Comparison of ENCODE assay signal across 14 cellular contexts in the genomic region with DNA sequence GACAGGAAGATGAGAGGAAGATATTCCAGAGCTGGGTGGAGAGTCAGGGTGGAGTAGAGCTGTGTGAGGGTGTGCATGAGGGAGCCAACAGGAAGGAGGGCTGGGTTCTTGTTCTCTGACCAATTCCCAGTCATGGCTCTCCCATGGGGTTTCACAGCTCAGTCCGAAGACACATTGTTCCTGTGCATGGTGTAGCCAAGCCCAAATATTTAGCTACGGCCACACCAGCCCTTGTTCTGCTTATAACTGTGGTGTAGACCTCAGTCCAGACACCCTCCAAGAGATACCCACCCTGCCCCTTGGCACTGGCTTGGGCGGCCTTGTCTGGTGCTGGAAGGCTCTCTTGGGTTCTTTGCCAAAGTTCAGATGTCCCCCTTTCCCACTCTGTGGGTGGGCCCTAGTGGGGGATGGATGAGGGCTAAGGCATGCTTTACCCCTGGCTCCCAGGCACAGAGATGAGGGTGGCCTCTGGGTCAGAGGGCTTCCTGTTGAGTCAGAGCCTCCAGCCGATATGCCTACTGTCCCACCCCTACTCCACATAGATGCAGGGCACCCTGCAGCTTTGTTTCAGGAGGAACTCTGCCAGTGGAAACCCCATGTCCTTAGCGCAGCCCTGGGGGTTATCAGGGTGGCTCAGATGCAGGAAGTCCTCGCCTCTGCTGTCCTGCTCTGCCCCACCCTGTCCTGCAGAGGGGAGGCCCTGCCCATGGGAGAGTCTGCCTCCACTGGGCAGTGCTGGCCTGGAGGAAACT.
DNase-seq lines count a peak whose midpoint lies in the region; ATAC-seq, FAIRE-seq and TF ChIP-seq lines count a peak whose summit lies in the region.
"Had no signal": no experiment of that assay in that cellular context is flagged by ENCODE, and none has a peak within 500 bp of the region (broad histone marks: within the 10 kb centered on the region; RNA-seq: fewer than 3 reads in every experiment).

No MANE protein-coding gene starts in this region.

- H3K14ac ChIP-seq in H9 (ENCODE audit: insufficient read depth, low read length), result peak overlapping the region; percentile 6; the same call in 1 of the 2 replicates

- no peak for FAIRE-seq in kidney (lab: Jason Lieb, UNC)

- POLR2A ChIA-PET in activated CD4-positive, alpha-beta T cell treated with anti-CD3 and anti-CD28 coated beads for 36 hours (lab: Charles Lee), result no interaction called here

- TF ChIP-seq CTCF in H9 (conservative IDR thresholded peaks at IDR 0.05) (no peak), ascending aorta (IDR thresholded peaks at IDR 0.05) (no peak), kidney (IDR thresholded peaks at IDR 0.05; ENCODE audit: borderline replicate concordance, extremely low read depth, insufficient read depth) (no peak), spleen (IDR thresholded peaks at IDR 0.05 in 8 of 11, conservative IDR thresholded peaks at IDR 0.05 in 3 of 11) (peak in 4 of 11 experiments; percentile 11 to 26 (median 16)), HFFc6 (IDR thresholded peaks at IDR 0.05) (no peak)

- H3K4ac ChIP-seq in H9 (ENCODE audit: low read depth, low read length), result no peak overlapping the region

- H2AFZ ChIP-seq in H9 (ENCODE audit: low read length), result no peak overlapping the region

- DNase-seq in H9, result no peak
- peak; percentile 63 to 92 for DNase-seq in ascending aorta (ENCODE audit: low spot score in 2 of 2)
- DNase-seq in kidney, result peak; percentile 82
- peak; percentile 81 for DNase-seq in spleen
- DNase-seq in activated CD4-positive, alpha-beta T cell treated with anti-CD3 and anti-CD28 coated beads for 36 hours, result no peak
- DNase-seq in HFFc6, result no peak
- DNase-seq in occipital lobe (lab: John Stamatoyannopoulos, UW), result no peak
- DNase-seq: activated CD8-positive, alpha-beta T cell treated with anti-CD3 and anti-CD28 coated beads, Interleukin-2, amount 10 ng/mL, durations not matched to agents 7 days and 5 days; activated naive CD4-positive, alpha-beta T cell treated with anti-CD3 and anti-CD28 coated beads, Interleukin-2, amount 50 U/mL, for 16 hours; naive B cell; NCI-H748 treated with DMSO at 0.1 percent for 48 hours had no signal

- no peaks in the 10 kb centered on the region for H3K79me1 ChIP-seq in H9 (ENCODE audit: insufficient read depth, low read depth, low read length, poor library complexity, severe bottlenecking)

- H3K27me3 Mint-ChIP-seq in H9 (ENCODE audit: low read depth) (no peaks in the 10 kb centered on the region; the same call in none of the 2 replicates), HFFc6 (ENCODE audit: insufficient read depth) (peaks cover 7% of the 10 kb centered on the region)
- no peaks in the 10 kb centered on the region for H3K27me3 Mint-ChIP-seq in activated CD4-positive, alpha-beta T cell treated with anti-CD3 and anti-CD28 coated beads for 36 hours
- H3K27me3 Mint-ChIP-seq: dendritic cell treated with granulocyte-macrophage colony-stimulating factor and Interleukin-4, amounts not matched to agents 40 ng/mL and 50 ng/mL, for 4 days; naive B cell had no signal

- no peak overlapping the region for H3K27ac ChIP-seq in H9 (ENCODE audit: insufficient read length, low read depth, low read length)
- H3K27ac ChIP-seq in ascending aorta, result peak overlapping the region; percentile 95 to 96
- H3K27ac ChIP-seq in kidney (ENCODE audit: low read depth in 2 of 2, low read length in 2 of 2), result peak overlapping the region; percentile 25 to 34
- H3K27ac ChIP-seq in spleen, result peak overlapping the region; percentile 3 to 77 (median 68)
- H3K27ac ChIP-seq: BLaER1 had no signal

- H3K4me3 ChIP-seq in ascending aorta (no peak overlapping the region), kidney (ENCODE audit: low read length in 2 of 2) (no peak overlapping the region), spleen (no peak overlapping the region)
- H3K4me3 ChIP-seq: BLaER1 had no signal

- H3K27me3 ChIP-seq in H9 (ENCODE audit: insufficient read depth, low read length) (no peaks in the 10 kb centered on the region), ascending aorta (no peaks in the 10 kb centered on the region), spleen (replicated peaks in 1 of 7) (no peaks in the 10 kb centered on the region)
- H3K27me3 ChIP-seq: BLaER1 had no signal

- no peak overlapping the region for H2BK5ac ChIP-seq in H9 (ENCODE audit: insufficient read length, low read length)

- no peak overlapping the region for H3K4me2 ChIP-seq in H9 (ENCODE audit: insufficient read depth, insufficient read length, low read length)
- H3K4me2 ChIP-seq: BLaER1 had no signal

- H3K36me3 ChIP-seq in ascending aorta (no peaks in the 10 kb centered on the region), kidney (ENCODE audit: control insufficient read depth in 1 of 2, insufficient read depth in 2 of 2, low read length in 2 of 2) (no peaks in the 10 kb centered on the region), spleen (peaks cover 0 to 11% (median 0%) of the 10 kb centered on the region in 6 donors)
- H3K36me3 ChIP-seq: BLaER1 had no signal

- intact Hi-C loops in ascending aorta (cut with DNase I), result loop anchor here (2.0 kb wide), 1 partner anchor 14 kb away; no protein-coding TSS in a partner anchor
- intact Hi-C loops in kidney (cut with DNase I), result no loop called here
- intact Hi-C loops in spleen (cut with DNase I; ENCODE audit: low total_unique reads), result no loop called here
- intact Hi-C loops in activated CD4-positive, alpha-beta T cell treated with anti-CD3 and anti-CD28 coated beads for 36 hours (cut with DNase I, micrococcal nuclease), result no loop called here

- H4K91ac ChIP-seq in H9 (ENCODE audit: insufficient read length, low read depth, low read length), result no peak overlapping the region

- no peaks in the 10 kb centered on the region for H4K20me1 ChIP-seq in H9 (ENCODE audit: control insufficient read depth, insufficient read depth, insufficient read length)
- H4K20me1 ChIP-seq: BLaER1 had no signal

- no peak overlapping the region for H3K18ac ChIP-seq in H9 (ENCODE audit: insufficient read length, low read depth, low read length)

- no peak overlapping the region for H2BK15ac ChIP-seq in H9 (ENCODE audit: low read depth, low read length)

- H3K4me3 Mint-ChIP-seq in H9, result no peak overlapping the region
- no peak overlapping the region for H3K4me3 Mint-ChIP-seq in activated CD4-positive, alpha-beta T cell treated with anti-CD3 and anti-CD28 coated beads for 36 hours
- H3K4me3 Mint-ChIP-seq in HFFc6, result no peak overlapping the region
- H3K4me3 Mint-ChIP-seq: activated CD8-positive, alpha-beta T cell treated with anti-CD3 and anti-CD28 coated beads, Interleukin-2, amount 10 ng/mL, durations not matched to agents 7 days and 5 days; dendritic cell treated with granulocyte-macrophage colony-stimulating factor and Interleukin-4, amounts not matched to agents 40 ng/mL and 50 ng/mL, for 4 days; naive B cell had no signal

- no peak overlapping the region for H2BK12ac ChIP-seq in H9 (ENCODE audit: insufficient read length, low read depth, low read length)

- CTCF ChIA-PET in activated CD4-positive, alpha-beta T cell treated with anti-CD3 and anti-CD28 coated beads for 36 hours (lab: Charles Lee), result interaction anchor here (0.6 to 0.7 kb wide), 2 partner anchors 13 to 15 kb away, joined by 3 read pairs; no protein-coding TSS in a partner anchor

- no peaks in the 10 kb centered on the region for H3K79me2 ChIP-seq in H9 (ENCODE audit: insufficient read depth, low read length)

- no peaks in the 10 kb centered on the region for H3K4me1 ChIP-seq in H9 (ENCODE audit: insufficient read depth, low read length)
- H3K4me1 ChIP-seq in ascending aorta, result peaks cover 43 to 83% of the 10 kb centered on the region in 2 donors
- peaks cover 0 to 5% of the 10 kb centered on the region in 2 donors for H3K4me1 ChIP-seq in kidney (ENCODE audit: control insufficient read depth in 1 of 2, insufficient read depth in 1 of 2, low read depth in 1 of 2, low read length in 2 of 2)
- H3K4me1 ChIP-seq in spleen, result peaks cover 8 to 56% (median 26%) of the 10 kb centered on the region in 6 donors

- WGBS in H9 (ENCODE audit: extremely low coverage, insufficient read length, low lambda C conversion rate), result no CpG with 5 or more reads among the region's 6 CpGs
- WGBS in spleen, 5 donors, result 53 to 72% (median 61%) methylated on average over 4 to 6 of the region's 6 CpGs

- no peaks in the 10 kb centered on the region for H3K23me2 ChIP-seq in H9 (ENCODE audit: insufficient read length, low read depth, low read length, poor library complexity, severe bottlenecking)

- TF ChIP-seq POLR2A in spleen (IDR thresholded peaks at IDR 0.05), result no peak

- H3K9me3 Mint-ChIP-seq in H9 (no peaks in the 10 kb centered on the region), HFFc6 (no peaks in the 10 kb centered on the region)
- H3K9me3 Mint-ChIP-seq in activated CD4-positive, alpha-beta T cell treated with anti-CD3 and anti-CD28 coated beads for 36 hours (ENCODE audit: low read depth), result no peaks in the 10 kb centered on the region
- H3K9me3 Mint-ChIP-seq: dendritic cell treated with granulocyte-macrophage colony-stimulating factor and Interleukin-4, amounts not matched to agents 40 ng/mL and 50 ng/mL, for 4 days; naive B cell had no signal

- no peak overlapping the region for H3K27ac Mint-ChIP-seq in H9
- no peak overlapping the region for H3K27ac Mint-ChIP-seq in activated CD4-positive, alpha-beta T cell treated with anti-CD3 and anti-CD28 coated beads for 36 hours
- H3K27ac Mint-ChIP-seq in HFFc6, result no peak overlapping the region
- H3K27ac Mint-ChIP-seq: activated CD8-positive, alpha-beta T cell treated with anti-CD3 and anti-CD28 coated beads, Interleukin-2, amount 10 ng/mL, durations not matched to agents 7 days and 5 days; dendritic cell treated with granulocyte-macrophage colony-stimulating factor and Interleukin-4, amounts not matched to agents 40 ng/mL and 50 ng/mL, for 4 days; naive B cell had no signal

- H2AK5ac ChIP-seq in H9 (ENCODE audit: insufficient read length, low read length), result no peak overlapping the region

- no peak overlapping the region for H2BK20ac ChIP-seq in H9 (ENCODE audit: low read depth, low read length, poor library complexity, severe bottlenecking)

- no peak overlapping the region for H2BK120ac ChIP-seq in H9 (ENCODE audit: low read depth, low read length, poor library complexity, severe bottlenecking)

- H3K36me3 Mint-ChIP-seq in H9 (ENCODE audit: insufficient read depth in 1 of 3, low read depth in 3 of 3) (no peaks in the 10 kb centered on the region), HFFc6 (ENCODE audit: low read depth) (no peaks in the 10 kb centered on the region)
- no peaks in the 10 kb centered on the region for H3K36me3 Mint-ChIP-seq in activated CD4-positive, alpha-beta T cell treated with anti-CD3 and anti-CD28 coated beads for 36 hours (ENCODE audit: low read depth)
- H3K36me3 Mint-ChIP-seq: naive B cell had no signal

- H3T11ph ChIP-seq in H9 (ENCODE audit: low read length), result no peak overlapping the region

- no peaks in the 10 kb centered on the region for H3K9me3 ChIP-seq in H9 (ENCODE audit: control insufficient read depth, low read depth, low read length)
- H3K9me3 ChIP-seq in ascending aorta, result no peaks in the 10 kb centered on the region
- H3K9me3 ChIP-seq in kidney (ENCODE audit: control insufficient read depth in 1 of 2, low read length in 2 of 2), result no peaks in the 10 kb centered on the region
- H3K9me3 ChIP-seq in spleen, result no peaks in the 10 kb centered on the region
- H3K9me3 ChIP-seq: BLaER1 had no signal

- H3K56ac ChIP-seq in H9 (ENCODE audit: insufficient read length, low read depth, low read length), result no peak overlapping the region

- H4K5ac ChIP-seq in H9 (ENCODE audit: insufficient read length, low read depth, low read length), result no peak overlapping the region

- H4K8ac ChIP-seq in H9 (replicated peaks; ENCODE audit: insufficient read length, low read depth, low read length), result no peak overlapping the region

- H3K4me1 Mint-ChIP-seq in H9, result peaks cover 5% of the 10 kb centered on the region in 2 experiments
- H3K4me1 Mint-ChIP-seq in activated CD4-positive, alpha-beta T cell treated with anti-CD3 and anti-CD28 coated beads for 36 hours, result no peaks in the 10 kb centered on the region
- no peaks in the 10 kb centered on the region for H3K4me1 Mint-ChIP-seq in HFFc6 (ENCODE audit: low read depth)
- H3K4me1 Mint-ChIP-seq: naive B cell had no signal

- no peak for ATAC-seq in activated CD4-positive, alpha-beta T cell treated with anti-CD3 and anti-CD28 coated beads for 36 hours
- ATAC-seq in GM19035 (IDR thresholded peaks at IDR 0.05; ENCODE audit: unreplicated experiment), result no peak
- ATAC-seq: activated CD8-positive, alpha-beta T cell treated with anti-CD3 and anti-CD28 coated beads, Interleukin-2, amount 10 ng/mL, durations not matched to agents 7 days and 5 days had no signal

- H3K9ac ChIP-seq in H9 (ENCODE audit: extremely low read depth, insufficient read length, low read length) (no peak overlapping the region), kidney (ENCODE audit: low read length in 2 of 2) (no peak overlapping the region)
- H3K9ac ChIP-seq: BLaER1 had no signal

- no peak overlapping the region for H3K23ac ChIP-seq in H9 (ENCODE audit: insufficient read length, low read depth, low read length)

Comparison
In these comparisons a context has a peak if more than half of its experiments do, and no peak if none do; other contexts are left out.
1. DNase-seq: peak in ascending aorta (2 of 2), kidney (single experiment) and spleen (single experiment); none in H9 (single experiment), activated CD4-positive, alpha-beta T cell treated with anti-CD3 and anti-CD28 coated beads for 36 hours (single experiment), HFFc6 (single experiment) and occipital lobe (single experiment).